23 cellular contexts compared by ENCODE assay signal in the genomic region with DNA sequence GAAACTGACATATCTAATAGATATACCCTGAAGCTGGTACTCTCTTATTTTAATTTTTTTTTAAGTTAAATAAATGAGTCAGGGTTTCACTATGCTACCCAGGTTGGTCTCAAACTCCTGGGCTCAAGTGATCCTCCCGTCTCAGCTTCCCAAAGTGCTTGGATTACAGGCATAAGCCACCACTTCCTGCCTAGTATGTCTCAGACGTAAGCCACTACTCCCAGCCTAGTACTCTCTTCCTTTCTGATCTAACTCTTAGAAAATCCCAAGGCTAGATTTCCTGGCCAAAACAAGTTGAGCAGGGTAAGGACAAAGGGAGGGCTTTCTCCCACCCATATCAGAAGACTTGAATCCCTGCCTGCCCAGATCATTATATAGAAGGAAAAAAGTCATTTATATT. TPM values are rescaled to one million over a fixed set of nuclear protein-coding genes. Genes with fewer than 3 reads are reported as not detected.
DNase-seq lines count a peak whose midpoint lies in the region; ATAC-seq and TF ChIP-seq lines count a peak whose summit lies in the region.
"Had no signal": no experiment of that assay in that cellular context is flagged by ENCODE, and none has a peak within 500 bp of the region (broad histone marks: within the 10 kb centered on the region; RNA-seq: fewer than 3 reads in every experiment).

No MANE protein-coding gene starts in this region.

- H2BK15ac ChIP-seq in H9 (ENCODE audit: low read depth, low read length): no peak overlapping the region

- no peak overlapping the region for H3K18ac ChIP-seq in H9 (ENCODE audit: insufficient read length, low read depth, low read length)

- TF ChIP-seq CTCF in mesothelial cell of epicardium (IDR thresholded peaks at IDR 0.05; ENCODE audit: unreplicated experiment) (no peak), H9 (conservative IDR thresholded peaks at IDR 0.05) (no peak), testis (IDR thresholded peaks at IDR 0.05) (no peak)

- H3K9me3 Mint-ChIP-seq in mesothelial cell of epicardium (no peaks in the 10 kb centered on the region), H9 (no peaks in the 10 kb centered on the region; a peak in 1 of 5 replicates)
- H3K9me3 Mint-ChIP-seq in stimulated activated naive CD8-positive, alpha-beta T cell treated with anti-CD3 and anti-CD28 coated beads, Interleukin-15, amount 100 ng/mL, for 72 hours: no peaks in the 10 kb centered on the region

- H3K4me3 ChIP-seq in testis: no peak overlapping the region
- H3K4me3 ChIP-seq: HAP-1, right atrium auricular region, transverse colon had no signal

- H3K27me3 ChIP-seq in H9 (ENCODE audit: insufficient read depth, low read length) (peaks cover 22% of the 10 kb centered on the region), testis (no peaks in the 10 kb centered on the region)
- H3K27me3 ChIP-seq: right atrium auricular region had no signal

- no peak for ATAC-seq in stimulated activated naive CD8-positive, alpha-beta T cell treated with anti-CD3 and anti-CD28 coated beads, Interleukin-15, amount 100 ng/mL, for 72 hours
- ATAC-seq: left cardiac atrium had no signal

- no peaks in the 10 kb centered on the region for H4K20me1 ChIP-seq in H9 (ENCODE audit: control insufficient read depth, insufficient read depth, insufficient read length)

- no peaks in the 10 kb centered on the region for H3K79me1 ChIP-seq in H9 (ENCODE audit: insufficient read depth, low read depth, low read length, poor library complexity, severe bottlenecking)

- peaks cover 11% of the 10 kb centered on the region for H3K23me2 ChIP-seq in H9 (ENCODE audit: insufficient read length, low read depth, low read length, poor library complexity, severe bottlenecking)

- H3K23ac ChIP-seq in H9 (ENCODE audit: insufficient read length, low read depth, low read length): no peak overlapping the region

- H3K27ac ChIP-seq in H9 (ENCODE audit: insufficient read length, low read depth, low read length) (no peak overlapping the region), testis (no peak overlapping the region)
- H3K27ac ChIP-seq: HL-60, right atrium auricular region, transverse colon had no signal

- H2BK20ac ChIP-seq in H9 (ENCODE audit: low read depth, low read length, poor library complexity, severe bottlenecking): no peak overlapping the region

- intact Hi-C loops in testis (cut with DNase I; ENCODE audit: low total_unique reads): loop anchor here (10.0 kb wide), 1 partner anchor 98 kb away; the partner anchor contains the start of genes HOXB3 and HOXB5

- no peak overlapping the region for H3T11ph ChIP-seq in H9 (ENCODE audit: low read length)

- no peak overlapping the region for H3K9ac ChIP-seq in H9 (ENCODE audit: extremely low read depth, insufficient read length, low read length)

- peaks cover 82% of the 10 kb centered on the region for H3K4me1 Mint-ChIP-seq in mesothelial cell of epicardium
- peaks cover 14 to 15% of the 10 kb centered on the region in 2 experiments; a peak in 3 of 4 replicates for H3K4me1 Mint-ChIP-seq in H9
- peaks cover 13% of the 10 kb centered on the region for H3K4me1 Mint-ChIP-seq in stimulated activated naive CD8-positive, alpha-beta T cell treated with anti-CD3 and anti-CD28 coated beads, Interleukin-15, amount 100 ng/mL, for 72 hours

- no peak overlapping the region for H4K8ac ChIP-seq in H9 (replicated peaks; ENCODE audit: insufficient read length, low read depth, low read length)

- no peak overlapping the region for H3K14ac ChIP-seq in H9 (ENCODE audit: insufficient read depth, low read length)

- H2AK5ac ChIP-seq in H9 (ENCODE audit: insufficient read length, low read length): no peak overlapping the region

- H3K4me1 ChIP-seq in H9 (ENCODE audit: insufficient read depth, low read length) (no peaks in the 10 kb centered on the region; the same call in 1 of the 2 replicates), testis (no peaks in the 10 kb centered on the region)

- H3K36me3 ChIP-seq in testis (ENCODE audit: low read depth, missing control alignments): no peaks in the 10 kb centered on the region
- H3K36me3 ChIP-seq: HAP-1, right atrium auricular region, transverse colon had no signal

- H4K5ac ChIP-seq in H9 (ENCODE audit: insufficient read length, low read depth, low read length): no peak overlapping the region

- no peak overlapping the region for H3K56ac ChIP-seq in H9 (ENCODE audit: insufficient read length, low read depth, low read length)

- H3K27ac Mint-ChIP-seq in mesothelial cell of epicardium: peak overlapping the region; percentile 93
- H3K27ac Mint-ChIP-seq in H9: no peak overlapping the region
- H3K27ac Mint-ChIP-seq in stimulated activated naive CD8-positive, alpha-beta T cell treated with anti-CD3 and anti-CD28 coated beads, Interleukin-15, amount 100 ng/mL, for 72 hours: no peak overlapping the region

- TF ChIP-seq POLR2A in testis (IDR thresholded peaks at IDR 0.05): no peak

- H2AFZ ChIP-seq in H9 (ENCODE audit: low read length): no peak overlapping the region

- no peaks in the 10 kb centered on the region for H3K79me2 ChIP-seq in H9 (ENCODE audit: insufficient read depth, low read length)

- no peak overlapping the region for H2BK120ac ChIP-seq in H9 (ENCODE audit: low read depth, low read length, poor library complexity, severe bottlenecking)

- H2BK5ac ChIP-seq in H9 (ENCODE audit: insufficient read length, low read length): no peak overlapping the region

- H3K27me3 Mint-ChIP-seq in mesothelial cell of epicardium (ENCODE audit: low read depth) (no peaks in the 10 kb centered on the region), H9 (ENCODE audit: low read depth) (peaks cover 97% of the 10 kb centered on the region)
- peaks cover 68% of the 10 kb centered on the region for H3K27me3 Mint-ChIP-seq in stimulated activated naive CD8-positive, alpha-beta T cell treated with anti-CD3 and anti-CD28 coated beads, Interleukin-15, amount 100 ng/mL, for 72 hours

- WGBS in H9 (ENCODE audit: extremely low coverage, insufficient read length, low lambda C conversion rate): no CpG with 5 or more reads among the region's 2 CpGs
- 40 to 52% methylated on average over 2 of the region's 2 CpGs for WGBS in testis, 2 donors

- H3K4me2 ChIP-seq in H9 (ENCODE audit: insufficient read depth, insufficient read length, low read length): no peak overlapping the region

- no peak overlapping the region for H2BK12ac ChIP-seq in H9 (ENCODE audit: insufficient read length, low read depth, low read length)

- no peak overlapping the region for H4K91ac ChIP-seq in H9 (ENCODE audit: insufficient read length, low read depth, low read length)

- no peaks in the 10 kb centered on the region for H3K36me3 Mint-ChIP-seq in mesothelial cell of epicardium
- no peaks in the 10 kb centered on the region for H3K36me3 Mint-ChIP-seq in H9 (ENCODE audit: insufficient read depth in 1 of 3, low read depth in 3 of 3)

- DNase-seq in ELR (ENCODE audit: low read depth) (peak; percentile 83), NCI-H2029 (lab: John Stamatoyannopoulos, UW) (peak; percentile 30), dermis blood vessel endothelial cell (peak; percentile 54), mesothelial cell of epicardium (ENCODE audit: low spot score in 2 of 2, unreplicated experiment in 2 of 2) (no peak), H9 (no peak), AML-193 (lab: John Stamatoyannopoulos, UW) (no peak), testis (no peak)
- DNase-seq in stimulated activated naive CD8-positive, alpha-beta T cell treated with anti-CD3 and anti-CD28 coated beads, Interleukin-15, amount 100 ng/mL, for 72 hours: no peak
- DNase-seq: activated CD4-positive, alpha-beta T cell treated with anti-CD3 and anti-CD28 coated beads for 48 hours; activated CD8-positive, alpha-beta memory T cell treated with anti-CD3 and anti-CD28 coated beads, Interleukin-2, amount 50 U/mL, for 4 hours; activated gamma-delta T cell; amygdala; effector memory CD4-positive, alpha-beta T cell; foreskin fibroblast; KG1; left cardiac atrium; NCI-H1048; NCI-H2107; stimulated activated naive CD4-positive, alpha-beta T cell; transverse colon had no signal

- no peak overlapping the region for H3K4me3 Mint-ChIP-seq in mesothelial cell of epicardium
- no peak overlapping the region for H3K4me3 Mint-ChIP-seq in H9
- H3K4me3 Mint-ChIP-seq in stimulated activated naive CD8-positive, alpha-beta T cell treated with anti-CD3 and anti-CD28 coated beads, Interleukin-15, amount 100 ng/mL, for 72 hours: no peak overlapping the region

- H3K9me3 ChIP-seq in H9 (ENCODE audit: control insufficient read depth, low read depth, low read length): no peaks in the 10 kb centered on the region
- H3K9me3 ChIP-seq in testis: no peaks in the 10 kb centered on the region
- H3K9me3 ChIP-seq: HAP-1, right atrium auricular region, transverse colon had no signal

- H3K4ac ChIP-seq in H9 (ENCODE audit: low read depth, low read length): no peak overlapping the region

RNA-seq across cellular contexts. Expression of gene HOXB1, which starts 33.7 kb away (rescaled TPM):
- total RNA-seq in dermis blood vessel endothelial cell: not detected in 2 replicates
- 0.24 to 0.43 TPM (median 0.25 TPM) in 3 replicates for total RNA-seq in mesothelial cell of epicardium
- total RNA-seq in H9 (2021): not detected in 2 replicates
- 1 to 10 TPM in 1 of 2 donors, not detected in 1; 1.1 TPM for total RNA-seq in testis
- not detected for polyA plus RNA-seq in testis (ENCODE audit: insufficient read depth, low read depth, low replicate concordance)
- total RNA-seq: left cardiac atrium, right atrium auricular region, transverse colon had no signal

RNA-seq across cellular contexts. Expression of gene HOXB2, which starts 47.8 kb away (rescaled TPM):
- total RNA-seq in dermis blood vessel endothelial cell (4.8 and 5.2 TPM in 2 replicates), mesothelial cell of epicardium (46.6 to 47.2 TPM (median 46.7 TPM) in 3 replicates), H9 (2021) (not detected in 2 replicates), testis (1 to 10 TPM; 1.8 to 3.3 TPM)
- 4.2 TPM for polyA plus RNA-seq in testis (ENCODE audit: insufficient read depth, low read depth, low replicate concordance)

Comparison
In these comparisons a context has a peak if more than half of its experiments do, and no peak if none do; other contexts are left out.
1. DNase-seq: peak in ELR (single experiment), NCI-H2029 (single experiment) and dermis blood vessel endothelial cell (single experiment); none in mesothelial cell of epicardium (0 of 2), H9 (single experiment), AML-193 (0 of 2), stimulated activated naive CD8-positive, alpha-beta T cell treated with anti-CD3 and anti-CD28 coated beads, Interleukin-15, amount 100 ng/mL, for 72 hours (0 of 2) and testis (single experiment).